Comparison of ENCODE assay signal across 11 cellular contexts in genomic region chr14:75238728-75239455, GRCh38. TPM values are rescaled to one million over a fixed set of nuclear protein-coding genes. Genes with fewer than 3 reads are reported as not detected.
DNase-seq lines count a peak whose midpoint lies in the region; ATAC-seq, FAIRE-seq and TF ChIP-seq lines count a peak whose summit lies in the region.
"Had no signal": no experiment of that assay in that cellular context is flagged by ENCODE, and none has a peak within 500 bp of the region (broad histone marks: within the 10 kb centered on the region; RNA-seq: fewer than 3 reads in every experiment).

No MANE protein-coding gene starts in this region.

- H2BK120ac ChIP-seq in IMR-90 (ENCODE audit: low read depth, low read length) = no peak overlapping the region

- H2AK5ac ChIP-seq in IMR-90 (ENCODE audit: low read depth, low read length) = peak overlapping the region; percentile 31; the same call in 1 of the 2 replicates

- H4K8ac ChIP-seq in IMR-90 (ENCODE audit: low read depth in 2 of 2, low read length in 2 of 2) = no peak overlapping the region

- no peak overlapping the region for H3K4me3 Mint-ChIP-seq in central memory CD8-positive, alpha-beta T cell

- no peak for TF ChIP-seq RAD21 in IMR-90 (IDR thresholded peaks at IDR 0.05; ENCODE audit: low read length)

- no peaks in the 10 kb centered on the region for H3K36me3 ChIP-seq in IMR-90 (ENCODE audit: control insufficient read depth, insufficient read depth, low read length)
- no peaks in the 10 kb centered on the region for H3K36me3 ChIP-seq in kidney (ENCODE audit: control insufficient read depth in 1 of 2, insufficient read depth in 2 of 2, low read length in 2 of 2)
- H3K36me3 ChIP-seq in stomach smooth muscle (ENCODE audit: control insufficient read depth in 2 of 2, insufficient read depth in 2 of 2, low read length in 2 of 2) = no peaks in the 10 kb centered on the region
- H3K36me3 ChIP-seq in H7 (replicated peaks; ENCODE audit: control insufficient read depth, insufficient read depth, low read length) = no peaks in the 10 kb centered on the region

- CTCF ChIA-PET in IMR-90 (lab: Yijun Ruan, JAX) = interaction anchor here (0.5 kb wide), 1 partner anchor 57 kb away, joined by 3 read pairs; no protein-coding TSS in a partner anchor

- H3K9me1 ChIP-seq in IMR-90 (ENCODE audit: insufficient read depth, low read length) = peaks cover 7% of the 10 kb centered on the region

- peak overlapping the region; percentile 27 for H3K27ac Mint-ChIP-seq in central memory CD8-positive, alpha-beta T cell (ENCODE audit: low read depth)

- H2BK5ac ChIP-seq in IMR-90 (ENCODE audit: low read depth, low read length, poor library complexity, severe bottlenecking) = no peak overlapping the region

- no peak overlapping the region for H3K4me3 ChIP-seq in IMR-90 (ENCODE audit: insufficient read depth, low read depth, low read length)
- H3K4me3 ChIP-seq in kidney (ENCODE audit: low read length in 2 of 2) = no peak overlapping the region
- no peak overlapping the region for H3K4me3 ChIP-seq in stomach smooth muscle (ENCODE audit: low read length in 2 of 2)
- H3K4me3 ChIP-seq in lower leg skin (ENCODE audit: low read depth, poor library complexity, severe bottlenecking) = no peak overlapping the region
- no peak overlapping the region for H3K4me3 ChIP-seq in H7 (ENCODE audit: insufficient read depth, low read depth, low read length)

- no peak overlapping the region for H3K18ac ChIP-seq in IMR-90 (ENCODE audit: low read depth, low read length)

- H2BK15ac ChIP-seq in IMR-90 (ENCODE audit: low read depth, low read length) = no peak overlapping the region

- WGBS in IMR-90 (ENCODE audit: extremely low coverage in 2 of 2, insufficient read length in 1 of 2), 2 experiments = 0% methylated on average over 1 of the region's 11 CpGs; no CpG with 5 or more reads in 1 of the 2 experiments
- 52 to 55% methylated on average over 11 of the region's 11 CpGs for WGBS in lower leg skin, 2 donors

- DNase-seq in IMR-90 = no peak
- DNase-seq in central memory CD8-positive, alpha-beta T cell (ENCODE audit: low spot score in 2 of 2) = no peak
- DNase-seq in kidney = peak; percentile 26
- no peak for DNase-seq in lower leg skin (ENCODE audit: low spot score in 2 of 2)
- no peak for DNase-seq in NCI-H748 (lab: John Stamatoyannopoulos, UW; ENCODE audit: unreplicated experiment)
- DNase-seq in H7 = no peak
- DNase-seq: activated CD4-positive, alpha-beta T cell treated with anti-CD3 and anti-CD28 coated beads for 4 hours; activated T-cell treated with anti-CD3 and anti-CD28 coated beads, Interleukin-2, amount 50 U/mL, for 48 hours; stimulated activated CD8-positive, alpha-beta memory T cell treated with anti-CD3 and anti-CD28 coated beads, Interleukin-4, amount 100 ng/mL, for 48 hours had no signal

- H3K9me3 ChIP-seq in IMR-90 (ENCODE audit: control insufficient read depth, insufficient read depth, low read length) (no peaks in the 10 kb centered on the region), kidney (ENCODE audit: control insufficient read depth in 1 of 2, low read length in 2 of 2) (no peaks in the 10 kb centered on the region), stomach smooth muscle (ENCODE audit: control insufficient read depth in 2 of 2, low read length in 2 of 2) (no peaks in the 10 kb centered on the region)

- no peak overlapping the region for H4K5ac ChIP-seq in IMR-90 (ENCODE audit: low read depth, low read length)

- H3K9ac ChIP-seq in IMR-90 (ENCODE audit: low read depth, low read length) = no peak overlapping the region
- no peak overlapping the region for H3K9ac ChIP-seq in kidney (ENCODE audit: low read length in 2 of 2)
- H3K9ac ChIP-seq in stomach smooth muscle (ENCODE audit: low read length in 2 of 2) = peak overlapping the region; percentile 46 to 58

- H3K27ac ChIP-seq in IMR-90 (ENCODE audit: insufficient read depth, low read length) (no peak overlapping the region), kidney (ENCODE audit: low read depth in 2 of 2, low read length in 2 of 2) (no peak overlapping the region), stomach smooth muscle (ENCODE audit: low read length) (peak overlapping the region; percentile 91)

- no TSS peak for BruUV-seq in IMR-90 (replicated peaks; lab: Mats Ljungman, UMichigan)

- peaks cover 6% of the 10 kb centered on the region for H3K4me1 Mint-ChIP-seq in central memory CD8-positive, alpha-beta T cell

- no peak for TF ChIP-seq POLR2A in IMR-90 (IDR thresholded peaks at IDR 0.05; ENCODE audit: low read depth, low read length)
- TF ChIP-seq POLR2A in lower leg skin (IDR thresholded peaks at IDR 0.05) = no peak

- no peak overlapping the region for H3K4ac ChIP-seq in IMR-90 (ENCODE audit: low read depth, low read length)

- intact Hi-C loops in IMR-90 (cut with micrococcal nuclease) (no loop called here), kidney (cut with DNase I) (no loop called here), lower leg skin (cut with DNase I; ENCODE audit: low total_unique reads) (loop anchor here (10.0 kb wide), 1 partner anchor 56 kb away; no protein-coding TSS in a partner anchor)

- no peak overlapping the region for H2AFZ ChIP-seq in IMR-90 (replicated peaks; ENCODE audit: low read length, poor library complexity)

- H3K56ac ChIP-seq in IMR-90 (ENCODE audit: extremely low read depth, insufficient read depth, low read length) = no peak overlapping the region

- no peak overlapping the region for H3K14ac ChIP-seq in IMR-90 (replicated peaks; ENCODE audit: low read depth, low read length)

- no peaks in the 10 kb centered on the region for H3K27me3 Mint-ChIP-seq in central memory CD8-positive, alpha-beta T cell

- ATAC-seq in IMR-90 (ENCODE audit: low read depth) (no peak), HG02981 (IDR thresholded peaks at IDR 0.05; ENCODE audit: unreplicated experiment) (no peak)
- ATAC-seq in central memory CD8-positive, alpha-beta T cell (replicated peaks; ENCODE audit: extremely low read depth, poor library complexity, severe bottlenecking) = no peak

- dilution Hi-C loops in IMR-90 (cut with HindIII; ENCODE audit: low sequenced_read_pairs, unreplicated experiment) = no loop called here

- no peak for TF ChIP-seq CTCF in IMR-90 (conservative IDR thresholded peaks at IDR 0.05; ENCODE audit: low read depth, low read length)
- no peak for TF ChIP-seq CTCF in kidney (IDR thresholded peaks at IDR 0.05; ENCODE audit: borderline replicate concordance, extremely low read depth, insufficient read depth)
- TF ChIP-seq CTCF in lower leg skin (IDR thresholded peaks at IDR 0.05) = no peak

- H3K23ac ChIP-seq in IMR-90 (ENCODE audit: low read depth, low read length) = no peak overlapping the region

- no peak overlapping the region for H2BK20ac ChIP-seq in IMR-90 (ENCODE audit: low read depth, low read length)

- in situ Hi-C loops in IMR-90 (cut with MboI; ENCODE audit: low sequenced_read_pairs) = no loop called here

- no peak for FAIRE-seq in kidney (lab: Jason Lieb, UNC)

- H3K4me1 ChIP-seq in IMR-90 (ENCODE audit: control insufficient read depth, insufficient read depth, low read length) (peaks cover 7% of the 10 kb centered on the region), kidney (ENCODE audit: control insufficient read depth in 1 of 2, insufficient read depth in 1 of 2, low read depth in 1 of 2, low read length in 2 of 2) (peaks cover 0 to 9% of the 10 kb centered on the region in 2 donors), stomach smooth muscle (ENCODE audit: control insufficient read depth, insufficient read depth, low read length) (peaks cover 47% of the 10 kb centered on the region)

- H2AK9ac ChIP-seq in IMR-90 (replicated peaks; ENCODE audit: low read depth, low read length, poor library complexity) = no peak overlapping the region

- POLR2A ChIA-PET in IMR-90 (lab: Charles Lee; ENCODE audit: unreplicated experiment) = no interaction called here

- peaks cover 3% of the 10 kb centered on the region for H3K36me3 Mint-ChIP-seq in central memory CD8-positive, alpha-beta T cell (ENCODE audit: insufficient read depth)

- H3K79me1 ChIP-seq in IMR-90 (ENCODE audit: low read depth in 1 of 2, low read length in 2 of 2) = no peaks in the 10 kb centered on the region

- H4K91ac ChIP-seq in IMR-90 (ENCODE audit: insufficient read depth, low read depth, low read length) = no peak overlapping the region

- H4K20me1 ChIP-seq in IMR-90 (ENCODE audit: insufficient read depth, low read length) = no peaks in the 10 kb centered on the region

- H3K4me2 ChIP-seq in IMR-90 (ENCODE audit: low read depth, low read length) = no peak overlapping the region

- H3K9me3 Mint-ChIP-seq in central memory CD8-positive, alpha-beta T cell = no peaks in the 10 kb centered on the region

- H3K27me3 ChIP-seq in IMR-90 (ENCODE audit: control insufficient read depth, insufficient read depth, low read length) = no peaks in the 10 kb centered on the region
- H3K27me3 ChIP-seq in stomach smooth muscle (ENCODE audit: control insufficient read depth in 1 of 2, insufficient read depth in 2 of 2, low read length in 2 of 2) = no peaks in the 10 kb centered on the region
- no peaks in the 10 kb centered on the region for H3K27me3 ChIP-seq in H7 (ENCODE audit: control insufficient read depth, insufficient read depth, low read length)

TF ChIP-seq in IMR-90, 13 proteins besides CTCF, POLR2A, EP300 and RAD21 (continues in another document):
- TF ChIP-seq FOS (IDR thresholded peaks at IDR 0.05; ENCODE audit: low read depth, low read length) (no peak), RFX5 (IDR thresholded peaks at IDR 0.05; ENCODE audit: low read depth, low read length) (no peak), BHLHE40 (IDR thresholded peaks at IDR 0.05; ENCODE audit: low read depth, low read length) (no peak), NFE2L2 (IDR thresholded peaks at IDR 0.05; ENCODE audit: low read depth, low read length) (no peak), MAFK (IDR thresholded peaks at IDR 0.05; ENCODE audit: low read depth, low read length) (no peak), RCOR1 (IDR thresholded peaks at IDR 0.05; ENCODE audit: insufficient replicate concordance, low read length) (no peak), ELK1 (IDR thresholded peaks at IDR 0.05; ENCODE audit: borderline replicate concordance, low read depth, low read length) (no peak)

RNA-seq across cellular contexts. Expression of gene FOS, which starts 39.7 kb away (rescaled TPM):
- total RNA-seq in IMR-90 (2012; rRNA removed) = 53.6 and 86.7 TPM in 2 replicates
- 171 and 406 TPM in 2 replicates for polyA plus RNA-seq in IMR-90 (2012; rRNA removed)
- 405 and 665 TPM in 2 replicates for polyA plus RNA-seq in IMR-90 (2012; cell fraction: cytosol; rRNA removed)
- 1,840 and 2,271 TPM in 2 replicates for polyA plus RNA-seq in IMR-90 (2012; cell fraction: nucleus; rRNA removed; ENCODE audit: low replicate concordance)
- total RNA-seq in kidney = 116 TPM
- polyA plus RNA-seq in kidney (ENCODE audit: insufficient read depth, low read depth, low replicate concordance) = 193 TPM
- 100 to 1,000 TPM; 154 to 448 (median 330) TPM for total RNA-seq in lower leg skin
- total RNA-seq in H7 (2014; rRNA removed; shearing (Covaris generic)) = 14.2 and 217 TPM in 2 replicates

Comparison
In these comparisons a context has a peak if more than half of its experiments do, and no peak if none do; other contexts are left out.
1. H3K9ac ChIP-seq: peak in stomach smooth muscle (2 of 2); none in IMR-90 (single experiment) and kidney (0 of 2).